Comparison of ENCODE assay signal across 8 cellular contexts in the genomic region with DNA sequence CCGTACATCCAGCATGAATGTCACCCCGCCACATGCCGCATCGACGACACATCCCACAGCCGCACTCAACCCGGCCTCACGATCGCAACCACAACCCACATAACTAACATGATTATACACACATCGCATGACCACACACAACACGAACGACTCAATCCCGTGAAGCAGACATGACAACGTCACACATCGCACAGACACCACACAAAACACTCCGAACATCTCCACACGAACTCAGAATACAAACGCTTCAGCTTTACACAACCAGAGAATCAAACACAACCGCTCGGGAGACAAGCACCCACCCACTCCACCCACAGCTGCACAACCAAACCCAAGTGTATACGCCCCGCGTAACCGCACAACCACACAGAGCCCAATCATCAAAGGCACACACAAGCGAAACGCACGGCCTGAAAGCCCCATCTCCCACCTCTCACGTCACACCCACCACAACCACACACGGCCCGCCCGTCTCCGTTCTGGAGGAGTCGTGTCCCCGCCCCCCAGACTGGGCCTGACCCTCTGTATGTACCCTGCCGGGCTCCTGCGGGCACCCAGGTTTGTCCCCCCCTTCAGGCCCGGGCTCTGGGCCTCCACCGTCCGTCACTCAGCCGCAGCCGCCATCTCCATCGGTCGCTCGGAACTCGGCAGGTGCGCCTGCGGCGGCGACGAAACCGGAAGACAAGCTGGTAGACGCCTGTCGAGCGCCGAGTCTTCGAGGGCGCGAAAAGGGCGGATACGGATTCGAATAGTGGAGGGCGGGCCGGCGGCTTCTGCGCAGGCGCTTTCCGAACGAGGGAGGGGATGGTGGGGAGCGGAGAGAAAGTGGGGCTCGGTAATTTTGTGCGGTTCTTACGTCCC. TPM values are rescaled to one million over a fixed set of nuclear protein-coding genes. Genes with fewer than 3 reads are reported as not detected.
A peak's percentile ranks its signal among the peaks of the same experiment; 100 is the strongest.
DNase-seq lines count a peak whose midpoint lies in the region; ATAC-seq and TF ChIP-seq lines count a peak whose summit lies in the region.

RBSN (minus strand) TSS at position 646 of the 861 bp plus-strand sequence. CDS start 3,028 bp downstream, outside the sequence.

- H3K27me3 ChIP-seq in esophagus (ENCODE audit: control insufficient read depth in 1 of 2, insufficient read depth in 2 of 2, low read length in 2 of 2) (no peaks in the 10 kb centered on the region), mucosa of stomach (ENCODE audit: control insufficient read depth, insufficient read depth, low read length) (no peaks in the 10 kb centered on the region)

- H3K36me3 ChIP-seq in esophagus (ENCODE audit: control insufficient read depth in 2 of 2, insufficient read depth in 2 of 2, low read length in 1 of 2) (peaks cover 4 to 7% of the 10 kb centered on the region in 2 donors), mucosa of stomach (ENCODE audit: control insufficient read depth, insufficient read depth, low read length) (peaks cover 4% of the 10 kb centered on the region)

- H3K4me3 Mint-ChIP-seq in IgD-negative memory B cell, result peak within 1 kb of the TSS; percentile 84 to 100 (median 96)
- H3K4me3 Mint-ChIP-seq in activated T-cell treated with anti-CD3 and anti-CD28 coated beads, Interleukin-2, amount 50 U/mL, for 4 hours, result peak within 1 kb of the TSS; percentile 93

- peaks cover 2% of the 10 kb centered on the region for H3K27me3 Mint-ChIP-seq in IgD-negative memory B cell
- no peaks in the 10 kb centered on the region for H3K27me3 Mint-ChIP-seq in activated T-cell treated with anti-CD3 and anti-CD28 coated beads, Interleukin-2, amount 50 U/mL, for 4 hours (ENCODE audit: low read depth)

- whole genome bisulfite sequencing in esophagus, 2 donors, result 0 to 1% methylated on average over 72 of the region's 72 CpGs

- H3K27ac ChIP-seq in esophagus (ENCODE audit: low read depth in 2 of 2, low read length in 1 of 2), result peak within 1 kb of the TSS; percentile 73 to 92

- peak; percentile 48 for DNase-seq in DMS153 treated with DMSO at 0.1 percent for 48 hours (lab: John Stamatoyannopoulos, UW; ENCODE audit: unreplicated experiment)
- DNase-seq in activated T-cell treated with anti-CD3 and anti-CD28 coated beads, Interleukin-2, amount 50 U/mL, for 4 hours, result peak; percentile 90
- DNase-seq in stimulated activated CD8-positive, alpha-beta memory T cell treated with anti-CD3 and anti-CD28 coated beads, Interleukin-4, amount 100 ng/mL, for 48 hours, result peak; percentile 96

- H3K4me1 ChIP-seq in esophagus (ENCODE audit: control insufficient read depth in 2 of 2, insufficient read depth in 2 of 2, low read length in 1 of 2) (peaks cover 7 to 15% of the 10 kb centered on the region in 2 donors), mucosa of stomach (ENCODE audit: control insufficient read depth, insufficient read depth, low read length) (peaks cover 29% of the 10 kb centered on the region)

- H3K4me3 ChIP-seq in esophagus (ENCODE audit: low read depth in 1 of 2, low read length in 2 of 2) (peak within 1 kb of the TSS; percentile 80 to 87), mucosa of stomach (ENCODE audit: low read length) (peak within 1 kb of the TSS; percentile 95)

- peaks cover 9 to 23% (median 19%) of the 10 kb centered on the region in 3 donors for H3K4me1 Mint-ChIP-seq in IgD-negative memory B cell
- H3K4me1 Mint-ChIP-seq in activated T-cell treated with anti-CD3 and anti-CD28 coated beads, Interleukin-2, amount 50 U/mL, for 4 hours (ENCODE audit: low read depth), result peaks cover 25% of the 10 kb centered on the region

- peak; percentile 84 for ATAC-seq in GM21576 (IDR thresholded peaks at IDR 0.05; ENCODE audit: unreplicated experiment)
- ATAC-seq in activated T-cell treated with anti-CD3 and anti-CD28 coated beads, Interleukin-2, amount 50 U/mL, for 4 hours, result peak; percentile 81 to 87

- H3K9ac ChIP-seq in mucosa of stomach (ENCODE audit: low read length), result peak within 1 kb of the TSS; percentile 86

- H3K36me3 Mint-ChIP-seq in IgD-negative memory B cell, result no peaks in the 10 kb centered on the region
- peaks cover 19% of the 10 kb centered on the region for H3K36me3 Mint-ChIP-seq in activated T-cell treated with anti-CD3 and anti-CD28 coated beads, Interleukin-2, amount 50 U/mL, for 4 hours (ENCODE audit: insufficient read depth)

- H3K27ac Mint-ChIP-seq in IgD-negative memory B cell, result peak within 1 kb of the TSS; percentile 66 to 97 (median 76)

- H3K9me3 ChIP-seq in esophagus (ENCODE audit: control insufficient read depth in 2 of 2, insufficient read depth in 1 of 2, low read depth in 1 of 2, low read length in 1 of 2) (no peaks in the 10 kb centered on the region), mucosa of stomach (ENCODE audit: control insufficient read depth, low read length) (no peaks in the 10 kb centered on the region)

- no peaks in the 10 kb centered on the region for H3K9me3 Mint-ChIP-seq in IgD-negative memory B cell
- no peaks in the 10 kb centered on the region for H3K9me3 Mint-ChIP-seq in activated T-cell treated with anti-CD3 and anti-CD28 coated beads, Interleukin-2, amount 50 U/mL, for 4 hours

TF ChIP-seq in PFSK-1, 5 proteins besides CTCF, POLR2A, EP300 and RAD21:
- TF ChIP-seq FOXP2 (optimal IDR thresholded peaks at IDR 0.05; ENCODE audit: borderline replicate concordance, extremely low read depth, extremely low read length, insufficient read depth) (peak; percentile 85), POLR2AphosphoS5 (IDR thresholded peaks at IDR 0.05; ENCODE audit: low read depth, low read length) (peak; percentile 62; the same call in 1 of the 2 replicates), TAF1 (IDR thresholded peaks at IDR 0.05; ENCODE audit: borderline replicate concordance, insufficient read depth, low read length) (peak; percentile 83; the same call in 1 of the 2 replicates), REST (IDR thresholded peaks at IDR 0.05; ENCODE audit: insufficient read depth in 1 of 2, low read depth in 2 of 2, low read length in 2 of 2) (peak in 1 of 2 experiments; percentile 10; a peak in 1 of 4 replicates), SIN3A (IDR thresholded peaks at IDR 0.05; ENCODE audit: borderline replicate concordance, insufficient read depth, low read length) (no peak)

RNA-seq across cellular contexts. Expression of gene RBSN, which starts in this region (rescaled TPM):
- 18.2 TPM for polyA plus RNA-seq in IgD-negative memory B cell
- 11.6 TPM for polyA plus RNA-seq in PFSK-1 (2012; ENCODE audit: insufficient read length, low read depth)
- total RNA-seq in activated T-cell treated with anti-CD3 and anti-CD28 coated beads, Interleukin-2, amount 50 U/mL, for 4 hours, result 10 to 100 TPM in 2 of 3 donors, 1 to 10 TPM in 1; 9.2 to 11.4 (median 11.2) TPM
- polyA plus RNA-seq in esophagus, result 1 to 10 TPM; 4.7 to 5.7 TPM

Comparison
In these comparisons a context has a peak if more than half of its experiments do, and no peak if none do; other contexts are left out.
1. Peak in every context shown above with its lines: DNase-seq, ATAC-seq, H3K4me3 ChIP-seq and H3K27ac ChIP-seq.